Comparison of ENCODE assay signal across 25 cellular contexts in the genomic region with DNA sequence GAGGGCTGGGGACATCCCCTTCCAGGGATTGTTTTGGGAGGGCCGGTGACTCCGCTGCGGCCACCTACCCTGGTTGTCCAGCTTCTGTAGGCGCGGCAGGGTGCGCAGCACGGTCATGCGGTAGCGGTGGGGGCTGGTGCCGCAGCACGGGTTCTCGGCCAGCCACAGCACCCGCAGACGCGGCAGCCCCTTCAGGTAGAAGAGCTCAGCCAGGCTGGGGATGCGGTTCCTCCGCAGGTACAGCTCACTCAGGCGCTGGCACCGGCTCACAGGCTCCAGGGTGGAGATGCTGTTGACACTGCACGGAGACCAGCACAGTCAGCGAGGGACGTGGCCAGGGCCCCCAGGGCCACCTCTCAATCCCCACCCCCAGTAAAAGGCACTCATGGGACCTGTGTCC. TPM values are rescaled to one million over a fixed set of nuclear protein-coding genes. Genes with fewer than 3 reads are reported as not detected.
"Had no signal": no experiment of that assay in that cellular context is flagged by ENCODE, and none has a peak within 500 bp of the region (broad histone marks: within the 10 kb centered on the region; RNA-seq: fewer than 3 reads in every experiment).

No MANE protein-coding gene starts in this region.

- H3K4me3 ChIP-seq: coronary artery, heart left ventricle, ovary, right atrium auricular region, tibial nerve, upper lobe of right lung, vagina had no signal

- H3K4me3 Mint-ChIP-seq: naive thymus-derived CD8-positive, alpha-beta T cell; stimulated activated naive CD8-positive, alpha-beta T cell treated with anti-CD3 and anti-CD28 coated beads, Interleukin-15, Interleukin-2, amounts not matched to agents 100 ng/mL and 50 ng/mL, for 24 hours had no signal

- H3K9me3 Mint-ChIP-seq: naive thymus-derived CD8-positive, alpha-beta T cell; stimulated activated naive CD8-positive, alpha-beta T cell treated with anti-CD3 and anti-CD28 coated beads, Interleukin-15, Interleukin-2, amounts not matched to agents 100 ng/mL and 50 ng/mL, for 24 hours had no signal

- H3K36me3 ChIP-seq: ovary had no signal

- ATAC-seq: heart left ventricle; naive thymus-derived CD8-positive, alpha-beta T cell; upper lobe of right lung had no signal

- H3K27me3 ChIP-seq: heart left ventricle, ovary, right atrium auricular region, tibial nerve, upper lobe of right lung, vagina had no signal

- H3K27ac ChIP-seq: coronary artery, heart left ventricle, ovary, right atrium auricular region, upper lobe of right lung, vagina had no signal

- DNase-seq: effector CD4-positive, alpha-beta T cell; heart left ventricle; hippocampal formation; kidney glomerular epithelial cell; naive thymus-derived CD8-positive, alpha-beta T cell; nucleus accumbens; small intestine; stimulated activated CD4-positive, alpha-beta T cell treated with anti-CD3 and anti-CD28 coated beads, Interleukin-12 subunit alpha, Interleukin-12 subunit beta, amount 100 ng/mL, for 4 hours; upper lobe of right lung had no signal

- H3K9me3 ChIP-seq: heart left ventricle, ovary, right atrium auricular region, tibial nerve, upper lobe of right lung, vagina had no signal

- H3K27me3 Mint-ChIP-seq: naive thymus-derived CD8-positive, alpha-beta T cell; stimulated activated naive CD8-positive, alpha-beta T cell treated with anti-CD3 and anti-CD28 coated beads, Interleukin-15, Interleukin-2, amounts not matched to agents 100 ng/mL and 50 ng/mL, for 24 hours had no signal

- FAIRE-seq: frontal cortex, islet of Langerhans, small intestine had no signal

- H3K27ac Mint-ChIP-seq: stimulated activated naive CD8-positive, alpha-beta T cell treated with anti-CD3 and anti-CD28 coated beads, Interleukin-15, Interleukin-2, amounts not matched to agents 100 ng/mL and 50 ng/mL, for 24 hours had no signal

RNA-seq across cellular contexts. Expression of a gene that starts 20.5 kb away (rescaled TPM):
- total RNA-seq: fibroblast of lung had no signal
- polyA plus RNA-seq: fibroblast of lung had no signal

RNA-seq across cellular contexts. Expression of a gene that starts 47.3 kb away (rescaled TPM):
- total RNA-seq: dermis microvascular lymphatic vessel endothelial cell; fibroblast of lung; glomerular endothelial cell; lung microvascular endothelial cell; mesenteric fat pad; naive thymus-derived CD8-positive, alpha-beta T cell; ovary; posterior vena cava; right atrium auricular region; upper lobe of right lung had no signal
- polyA plus RNA-seq: fibroblast of lung, liver, neural cell, ovary had no signal
